Comparison of ENCODE assay signal across 9 cellular contexts in genomic region chr1:203289281-203289981, GRCh38. TPM values are rescaled to one million over a fixed set of nuclear protein-coding genes. Genes with fewer than 3 reads are reported as not detected.
DNase-seq lines count a peak whose midpoint lies in the region; ATAC-seq lines count a peak whose summit lies in the region.
"Had no signal": no experiment of that assay in that cellular context is flagged by ENCODE, and none has a peak within 500 bp of the region (broad histone marks: within the 10 kb centered on the region; RNA-seq: fewer than 3 reads in every experiment).

No MANE protein-coding gene starts in this region.

- H3K4me3 ChIP-seq in mesodermal cell (ENCODE audit: extremely low read depth, insufficient read depth, low read length, poor library complexity, severe bottlenecking): no peak overlapping the region
- H3K4me3 ChIP-seq: A549 had no signal

- DNase-seq in DMS79 treated with DMSO at 0.1 percent for 48 hours (lab: John Stamatoyannopoulos, UW): peak; percentile 48
- DNase-seq in DMS79 (lab: John Stamatoyannopoulos, UW): no peak
- DNase-seq in T-cell: peak; percentile 68 to 95 (median 91)
- DNase-seq in activated naive CD8-positive, alpha-beta T cell treated with anti-CD3 and anti-CD28 coated beads, Interleukin-2, amount 50 U/mL, for 16 hours (ENCODE audit: low read depth, low spot score): peak; percentile 84
- peak; percentile 78 for DNase-seq in stimulated activated CD8-positive, alpha-beta memory T cell treated with anti-CD3 and anti-CD28 coated beads, Interleukin-4, amount 100 ng/mL, for 24 hours (ENCODE audit: low read depth)
- no peak for DNase-seq in NCI-H526 (lab: John Stamatoyannopoulos, UW)

- H3K9me3 ChIP-seq in mesodermal cell (ENCODE audit: control insufficient read depth, low read length): no peaks in the 10 kb centered on the region
- H3K9me3 ChIP-seq: A549 had no signal

- H3K36me3 ChIP-seq in mesodermal cell (ENCODE audit: control insufficient read depth, insufficient read depth, low read length): no peaks in the 10 kb centered on the region

- H3K27ac ChIP-seq in mesodermal cell (ENCODE audit: low read depth, low read length, severe bottlenecking): peak overlapping the region; percentile 26
- H3K27ac ChIP-seq: A549 had no signal

- H3K9me3 Mint-ChIP-seq in T-cell: no peaks in the 10 kb centered on the region

- POLR2A ChIA-PET in T-cell (lab: Charles Lee): interaction anchor here (0.5 to 12.3 kb wide), 19 partner anchors 9 to 1257 kb away, joined by 3 to 271 read pairs (median 5); partner anchors contain the start of gene BTG2 (in 2 of the 2)

- peak overlapping the region; percentile 77 to 80 (median 78) for H3K4me3 Mint-ChIP-seq in T-cell

- ATAC-seq in HG03103 (IDR thresholded peaks at IDR 0.05; ENCODE audit: low read depth, unreplicated experiment) (peak; percentile 50), T-cell (replicated peaks in 1 of 4) (peak; percentile 72 to 76 (median 74))
- ATAC-seq: A549 had no signal

- H3K4me1 ChIP-seq in mesodermal cell (ENCODE audit: control insufficient read depth, insufficient read depth, low read length, poor library complexity, severe bottlenecking): peaks cover 36% of the 10 kb centered on the region

- H3K27me3 Mint-ChIP-seq in T-cell: no peaks in the 10 kb centered on the region

- H3K4me1 Mint-ChIP-seq in T-cell: peaks cover 74 to 78% (median 77%) of the 10 kb centered on the region in 3 donors

- 73% methylated on average over 8 to 9 of the region's 12 CpGs for WGBS in mesodermal cell (ENCODE audit: insufficient coverage in 2 of 2), 2 experiments

- H3K27ac Mint-ChIP-seq in T-cell: peak overlapping the region; percentile 95 to 99

- no peaks in the 10 kb centered on the region for H3K36me3 Mint-ChIP-seq in T-cell

- CTCF ChIA-PET in T-cell (lab: Charles Lee): interaction anchor here (1.0 to 6.6 kb wide), 13 partner anchors 13 to 49 kb away, joined by 3 to 39 read pairs (median 8); partner anchors contain the start of gene BTG2 (in 1 of the 2)

RNA-seq across cellular contexts. Expression of gene BTG2, which starts 15.9 kb away (rescaled TPM):
- 100 to 1,000 TPM; 172 to 655 (median 186) TPM for total RNA-seq in T-cell
- 55.1 TPM for polyA plus RNA-seq in mesodermal cell (2013, experiment 1 of 2)
- polyA plus RNA-seq in mesodermal cell (2013, experiment 2 of 2): 43.4 TPM

RNA-seq across cellular contexts. Expression of gene CHIT1, which starts 60.0 kb away (rescaled TPM):
- 1 to 10 TPM in 2 of 5 donors, under 1 TPM in 2, not detected in 1; 0.12 to 2.3 (median 0.92) TPM for total RNA-seq in T-cell
- polyA plus RNA-seq in mesodermal cell (2013, experiment 1 of 2): not detected
- not detected for polyA plus RNA-seq in mesodermal cell (2013, experiment 2 of 2)
- polyA plus RNA-seq: A549 had no signal

Comparison
In these comparisons a context has a peak if more than half of its experiments do, and no peak if none do; other contexts are left out.
1. DNase-seq: peak in DMS79 treated with DMSO at 0.1 percent for 48 hours (single experiment), T-cell (34 of 34), activated naive CD8-positive, alpha-beta T cell treated with anti-CD3 and anti-CD28 coated beads, Interleukin-2, amount 50 U/mL, for 16 hours (single experiment) and stimulated activated CD8-positive, alpha-beta memory T cell treated with anti-CD3 and anti-CD28 coated beads, Interleukin-4, amount 100 ng/mL, for 24 hours (single experiment); none in DMS79 (single experiment) and NCI-H526 (0 of 2).